Comparison of ENCODE assay signal across 15 cellular contexts in the genomic region with DNA sequence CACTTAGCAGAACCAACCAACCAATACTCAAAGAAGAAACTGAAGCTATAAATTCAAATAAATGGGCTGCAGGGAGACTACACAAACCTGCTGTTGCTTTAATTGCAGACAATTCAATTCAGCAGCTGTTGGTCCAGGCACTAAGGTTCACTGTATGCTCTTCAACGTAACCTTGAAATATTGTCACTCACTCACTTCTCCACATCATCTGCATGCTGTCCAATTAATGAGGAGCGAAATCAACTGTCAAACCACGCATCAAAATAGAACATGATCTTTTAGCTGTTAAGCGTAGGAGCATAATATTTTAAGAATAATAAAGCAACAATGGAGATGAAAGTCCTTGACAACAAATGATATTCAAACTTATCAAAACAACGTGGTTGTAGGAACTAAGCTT. TPM values are rescaled to one million over a fixed set of nuclear protein-coding genes. Genes with fewer than 3 reads are reported as not detected.
A peak's percentile ranks its signal among the peaks of the same experiment; 100 is the strongest.
DNase-seq lines count a peak whose midpoint lies in the region; ATAC-seq and TF ChIP-seq lines count a peak whose summit lies in the region.
"Had no signal": no experiment of that assay in that cellular context is flagged by ENCODE, and none has a peak within 500 bp of the region (broad histone marks: within the 10 kb centered on the region; RNA-seq: fewer than 3 reads in every experiment).

No MANE protein-coding gene starts in this region.

- CTCF ChIA-PET in activated CD8-positive, alpha-beta memory T cell treated with anti-CD3 and anti-CD28 coated beads, Interleukin-2, amount 10 ng/mL, durations not matched to agents 7 days and 5 days (lab: Charles Lee) = interaction anchor here (1.0 kb wide), 1 partner anchor 31 kb away, joined by 4 read pairs; no protein-coding TSS in a partner anchor

- peaks cover 3% of the 10 kb centered on the region for H3K4me1 Mint-ChIP-seq in activated CD8-positive, alpha-beta memory T cell treated with anti-CD3 and anti-CD28 coated beads, Interleukin-2, amount 10 ng/mL, durations not matched to agents 7 days and 5 days
- H3K4me1 Mint-ChIP-seq in activated T-helper 17 cell treated with anti-CD3 and anti-CD28 coated beads, Interleukin-2, amount 50 U/mL, for 72 hours = no peaks in the 10 kb centered on the region
- peaks cover 30% of the 10 kb centered on the region for H3K4me1 Mint-ChIP-seq in neural crest cell

- no peak overlapping the region for H3K27ac Mint-ChIP-seq in activated CD8-positive, alpha-beta memory T cell treated with anti-CD3 and anti-CD28 coated beads, Interleukin-2, amount 10 ng/mL, durations not matched to agents 7 days and 5 days
- H3K27ac Mint-ChIP-seq in activated T-helper 17 cell treated with anti-CD3 and anti-CD28 coated beads, Interleukin-2, amount 50 U/mL, for 72 hours = no peak overlapping the region
- no peak overlapping the region for H3K27ac Mint-ChIP-seq in neural crest cell (ENCODE audit: unreplicated experiment)
- H3K27ac Mint-ChIP-seq: endodermal cell had no signal

- peaks cover 2% of the 10 kb centered on the region for H3K36me3 Mint-ChIP-seq in activated CD8-positive, alpha-beta memory T cell treated with anti-CD3 and anti-CD28 coated beads, Interleukin-2, amount 10 ng/mL, durations not matched to agents 7 days and 5 days
- H3K36me3 Mint-ChIP-seq in activated T-helper 17 cell treated with anti-CD3 and anti-CD28 coated beads, Interleukin-2, amount 50 U/mL, for 72 hours (ENCODE audit: low read depth) = peaks cover 7% of the 10 kb centered on the region
- peaks cover 6% of the 10 kb centered on the region for H3K36me3 Mint-ChIP-seq in neural crest cell (ENCODE audit: low read depth)

- peak; percentile 36 for ATAC-seq in activated CD8-positive, alpha-beta memory T cell treated with anti-CD3 and anti-CD28 coated beads, Interleukin-2, amount 10 ng/mL, durations not matched to agents 7 days and 5 days
- no peak for ATAC-seq in activated T-helper 17 cell treated with anti-CD3 and anti-CD28 coated beads, Interleukin-2, amount 50 U/mL, for 72 hours (replicated peaks)
- ATAC-seq: left ventricle myocardium superior had no signal

- DNase-seq in activated CD8-positive, alpha-beta memory T cell treated with anti-CD3 and anti-CD28 coated beads, Interleukin-2, amount 10 ng/mL, durations not matched to agents 7 days and 5 days = no peak
- no peak for DNase-seq in activated CD8-positive, alpha-beta memory T cell treated with anti-CD3 and anti-CD28 coated beads, Interleukin-2, amount 50 U/mL, for 4 hours
- DNase-seq in NCI-H1105 (lab: John Stamatoyannopoulos, UW) = peak; percentile 10
- DNase-seq in neural crest cell (ENCODE audit: low read depth, low spot score) = no peak
- DNase-seq in DMS153 (lab: John Stamatoyannopoulos, UW) = no peak
- no peak for DNase-seq in NCI-H510A treated with DMSO at 0.1 percent for 48 hours (lab: John Stamatoyannopoulos, UW)
- no peak for DNase-seq in NCI-H146 (lab: John Stamatoyannopoulos, UW)
- DNase-seq: activated effector memory CD4-positive, alpha-beta T cell treated with anti-CD3 and anti-CD28 coated beads, Interleukin-2, amount 50 U/mL, for 16 hours; anterior cingulate cortex; endodermal cell; HCEC 1CT; left ventricle myocardium superior; NCI-H1694 treated with DMSO at 0.1 percent for 48 hours; SW 1271 had no signal

- no peak for TF ChIP-seq CTCF in neural crest cell (conservative IDR thresholded peaks at IDR 0.05)

- H3K4me3 Mint-ChIP-seq in activated CD8-positive, alpha-beta memory T cell treated with anti-CD3 and anti-CD28 coated beads, Interleukin-2, amount 10 ng/mL, durations not matched to agents 7 days and 5 days = peak overlapping the region; percentile 47
- peak overlapping the region; percentile 33 for H3K4me3 Mint-ChIP-seq in activated T-helper 17 cell treated with anti-CD3 and anti-CD28 coated beads, Interleukin-2, amount 50 U/mL, for 72 hours
- peak overlapping the region; percentile 35 for H3K4me3 Mint-ChIP-seq in neural crest cell
- H3K4me3 Mint-ChIP-seq: endodermal cell had no signal

- no peaks in the 10 kb centered on the region for H3K9me3 Mint-ChIP-seq in activated CD8-positive, alpha-beta memory T cell treated with anti-CD3 and anti-CD28 coated beads, Interleukin-2, amount 10 ng/mL, durations not matched to agents 7 days and 5 days (ENCODE audit: low read depth)
- no peaks in the 10 kb centered on the region for H3K9me3 Mint-ChIP-seq in activated T-helper 17 cell treated with anti-CD3 and anti-CD28 coated beads, Interleukin-2, amount 50 U/mL, for 72 hours
- H3K9me3 Mint-ChIP-seq in neural crest cell = no peaks in the 10 kb centered on the region
- H3K9me3 Mint-ChIP-seq: endodermal cell had no signal

- no peaks in the 10 kb centered on the region for H3K27me3 Mint-ChIP-seq in activated CD8-positive, alpha-beta memory T cell treated with anti-CD3 and anti-CD28 coated beads, Interleukin-2, amount 10 ng/mL, durations not matched to agents 7 days and 5 days
- H3K27me3 Mint-ChIP-seq in activated T-helper 17 cell treated with anti-CD3 and anti-CD28 coated beads, Interleukin-2, amount 50 U/mL, for 72 hours = no peaks in the 10 kb centered on the region
- no peaks in the 10 kb centered on the region for H3K27me3 Mint-ChIP-seq in neural crest cell (ENCODE audit: low read depth)

RNA-seq across cellular contexts. Expression of gene ENOX2, which starts 17.0 kb away (rescaled TPM):
- 10 to 100 TPM; 14.5 to 16.9 TPM for total RNA-seq in activated CD8-positive, alpha-beta memory T cell treated with anti-CD3 and anti-CD28 coated beads, Interleukin-2, amount 10 ng/mL, durations not matched to agents 7 days and 5 days
- 10 to 100 TPM in 1 of 2 donors, 1 to 10 TPM in 1; 7.0 to 13.0 TPM for total RNA-seq in activated T-helper 17 cell treated with anti-CD3 and anti-CD28 coated beads, Interleukin-2, amount 50 U/mL, for 72 hours
- total RNA-seq in neural crest cell = 38.3 and 40.3 TPM in 2 replicates
